ENCODE assay signal across 8 cellular contexts in the genomic region with DNA sequence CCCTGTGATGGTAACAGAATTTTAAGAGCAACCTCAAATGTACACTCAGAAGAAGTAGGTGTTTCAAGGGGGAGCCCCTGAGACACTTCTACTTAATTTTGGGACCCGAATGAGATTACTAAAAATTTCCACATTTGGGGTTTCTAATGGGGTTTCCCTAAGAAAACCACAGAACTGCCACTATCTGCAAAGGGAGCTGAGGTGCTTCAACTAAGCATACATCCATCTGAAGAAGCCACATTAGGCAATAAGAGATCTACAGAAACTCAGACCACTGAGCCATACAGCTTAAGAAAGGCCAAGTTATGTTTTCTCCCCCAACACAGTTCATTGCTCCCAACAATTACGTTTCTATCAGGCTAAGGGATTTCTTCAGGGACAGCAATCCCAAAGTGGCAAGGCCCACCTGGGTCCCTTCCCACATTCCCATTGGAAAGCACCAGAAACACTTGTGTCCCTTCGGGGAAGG. TPM values are rescaled to one million over a fixed set of nuclear protein-coding genes. Genes with fewer than 3 reads are reported as not detected.
DNase-seq lines count a peak whose midpoint lies in the region; ATAC-seq, FAIRE-seq and TF ChIP-seq lines count a peak whose summit lies in the region.

No MANE protein-coding gene starts in this region.

- 76% methylated on average over 3 of the region's 3 CpGs for WGBS in urinary bladder

- H3K36me3 Mint-ChIP-seq in GM23338 (ENCODE audit: low read depth), result peaks cover 75% of the 10 kb centered on the region

- peaks cover 92% of the 10 kb centered on the region for H3K79me2 ChIP-seq in GM23338 (replicated peaks; ENCODE audit: insufficient read depth)

- H3K4me1 ChIP-seq in GM23338 (ENCODE audit: insufficient read depth) (peaks cover 83% of the 10 kb centered on the region), kidney (ENCODE audit: control insufficient read depth in 1 of 2, insufficient read depth in 1 of 2, low read depth in 1 of 2, low read length in 2 of 2) (peaks cover 49 to 55% of the 10 kb centered on the region in 2 donors), urinary bladder (ENCODE audit: insufficient read depth) (peaks cover 1% of the 10 kb centered on the region)

- 0 out of 2 replicates have a peak, but pooled peaks cover 3% of the 10 kb centered on the region for H4K20me1 ChIP-seq in GM23338 (replicated peaks; ENCODE audit: insufficient read depth)

- no peak overlapping the region for H2AFZ ChIP-seq in GM23338

- peaks cover 78% of the 10 kb centered on the region for H3K4me1 Mint-ChIP-seq in GM23338

- H3K27me3 ChIP-seq in GM23338 (ENCODE audit: insufficient read depth), result no peaks in the 10 kb centered on the region

- no peak for FAIRE-seq in kidney (lab: Jason Lieb, UNC)

- no peak for TF ChIP-seq CTCF in GM10266 (IDR thresholded peaks at IDR 0.05; ENCODE audit: control insufficient read depth, insufficient read depth, low read depth, missing control alignments)
- TF ChIP-seq CTCF in GM23338 (conservative IDR thresholded peaks at IDR 0.05; ENCODE audit: low read depth in 2 of 2), result no peak
- no peak for TF ChIP-seq CTCF in VCaP (conservative IDR thresholded peaks at IDR 0.05)
- no peak for TF ChIP-seq CTCF in kidney (IDR thresholded peaks at IDR 0.05; ENCODE audit: borderline replicate concordance, extremely low read depth, insufficient read depth)

- H3F3A ChIP-seq in GM23338 (replicated peaks; ENCODE audit: low read depth), result peaks cover 7% of the 10 kb centered on the region; the same call in 1 of the 2 replicates

- no peaks in the 10 kb centered on the region for H3K9me3 Mint-ChIP-seq in GM23338

- no peak overlapping the region for H3K4me3 Mint-ChIP-seq in GM23338

- ATAC-seq in GM23338 (no peak), HG03135 (IDR thresholded peaks at IDR 0.05; ENCODE audit: unreplicated experiment) (no peak)

- DNase-seq in GM10266 (ENCODE audit: extremely low spot score) (peak; percentile 78), GM23338 (ENCODE audit: low spot score) (no peak), kidney (no peak), iPS-NIHi11 (ENCODE audit: low spot score) (no peak)
- DNase-seq in activated effector memory CD4-positive, alpha-beta T cell treated with Interleukin-2 at 50 U/mL for 16 hours, result no peak

- H3K4me2 ChIP-seq in GM23338, result peak overlapping the region; percentile 30; the same call in 1 of the 2 replicates

- no peak overlapping the region; the same call in 1 of the 2 replicates for H3K27ac Mint-ChIP-seq in GM23338

- H3K4me3 ChIP-seq in GM23338 (no peak overlapping the region), kidney (ENCODE audit: low read length in 2 of 2) (peak overlapping the region; percentile 50 to 67), urinary bladder (ENCODE audit: low read depth, low read length) (peak overlapping the region; percentile 2)

- H3K9ac ChIP-seq in kidney (ENCODE audit: low read length in 2 of 2), result peak overlapping the region; percentile 51 to 77

- no peaks in the 10 kb centered on the region for H3K9me2 ChIP-seq in GM23338 (ENCODE audit: insufficient read depth)

- intact Hi-C loops in kidney (cut with DNase I), result no loop called here

- H3K27ac ChIP-seq in GM23338 (ENCODE audit: low read depth) (no peak overlapping the region), VCaP (peak overlapping the region; percentile 100), kidney (ENCODE audit: low read depth in 2 of 2, low read length in 2 of 2) (peak overlapping the region; percentile 47 to 90), urinary bladder (ENCODE audit: low read depth) (no peak overlapping the region)

- H3K27me3 Mint-ChIP-seq in GM23338 (ENCODE audit: insufficient read depth, low read depth, poor library complexity), result peaks cover 8% of the 10 kb centered on the region

- no peaks in the 10 kb centered on the region for H3K9me3 ChIP-seq in kidney (ENCODE audit: control insufficient read depth in 1 of 2, low read length in 2 of 2)

- H3K36me3 ChIP-seq in GM23338 (ENCODE audit: insufficient read depth) (peaks cover 12% of the 10 kb centered on the region; the same call in 1 of the 2 replicates), kidney (ENCODE audit: control insufficient read depth in 1 of 2, insufficient read depth in 2 of 2, low read length in 2 of 2) (peaks cover 5 to 16% of the 10 kb centered on the region in 2 donors), urinary bladder (ENCODE audit: insufficient read depth) (no peaks in the 10 kb centered on the region)

TF ChIP-seq in GM23338, 12 proteins besides CTCF, POLR2A, EP300 and RAD21 (continues in another document):
- TF ChIP-seq ZNF462 (CRISPR knock-in tag; IDR thresholded peaks at IDR 0.05) (no peak), NANOG (IDR thresholded peaks at IDR 0.05; ENCODE audit: borderline replicate concordance) (no peak), EZH2phosphoT487 (IDR thresholded peaks at IDR 0.05; ENCODE audit: unreplicated experiment) (no peak), ZNF114 (CRISPR knock-in tag; IDR thresholded peaks at IDR 0.05) (no peak)
- TF ChIP-seq, protein P1, sequence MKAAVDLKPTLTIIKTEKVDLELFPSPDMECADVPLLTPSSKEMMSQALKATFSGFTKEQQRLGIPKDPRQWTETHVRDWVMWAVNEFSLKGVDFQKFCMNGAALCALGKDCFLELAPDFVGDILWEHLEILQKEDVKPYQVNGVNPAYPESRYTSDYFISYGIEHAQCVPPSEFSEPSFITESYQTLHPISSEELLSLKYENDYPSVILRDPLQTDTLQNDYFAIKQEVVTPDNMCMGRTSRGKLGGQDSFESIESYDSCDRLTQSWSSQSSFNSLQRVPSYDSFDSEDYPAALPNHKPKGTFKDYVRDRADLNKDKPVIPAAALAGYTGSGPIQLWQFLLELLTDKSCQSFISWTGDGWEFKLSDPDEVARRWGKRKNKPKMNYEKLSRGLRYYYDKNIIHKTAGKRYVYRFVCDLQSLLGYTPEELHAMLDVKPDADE (IDR thresholded peaks at IDR 0.05), result no peak

RNA-seq across cellular contexts. Expression of gene BCL2L1, which starts 5.2 kb away (rescaled TPM):
- 108 and 110 TPM in 2 replicates for total RNA-seq in GM23338 (2014; rRNA removed; shearing (Covaris generic))
- polyA plus RNA-seq in GM23338 (2016; fragmentation: Nextera tagmentation; extraction: Ambion mirVana) (39.9 and 42.4 TPM in 2 replicates), kidney (ENCODE audit: insufficient read depth, low read depth, low replicate concordance) (132 TPM), urinary bladder (61.3 TPM)
- total RNA-seq in kidney (139 TPM), urinary bladder (24.2 TPM)

RNA-seq across cellular contexts. Expression of gene TPX2, which starts 21.6 kb away (rescaled TPM):
- total RNA-seq in GM23338 (2014; rRNA removed; shearing (Covaris generic)), result 148 and 159 TPM in 2 replicates
- polyA plus RNA-seq in GM23338 (2016; fragmentation: Nextera tagmentation; extraction: Ambion mirVana) (94.1 and 101 TPM in 2 replicates), kidney (ENCODE audit: insufficient read depth, low read depth, low replicate concordance) (0.47 TPM), urinary bladder (0.84 TPM)
- total RNA-seq in kidney (1.4 TPM), urinary bladder (22.7 TPM)

Comparison
In these comparisons a context has a peak if more than half of its experiments do, and no peak if none do; other contexts are left out.
1. H3K27ac ChIP-seq: peak in VCaP (single experiment) and kidney (2 of 2); none in GM23338 (single experiment) and urinary bladder (single experiment).